In the genomic region with DNA sequence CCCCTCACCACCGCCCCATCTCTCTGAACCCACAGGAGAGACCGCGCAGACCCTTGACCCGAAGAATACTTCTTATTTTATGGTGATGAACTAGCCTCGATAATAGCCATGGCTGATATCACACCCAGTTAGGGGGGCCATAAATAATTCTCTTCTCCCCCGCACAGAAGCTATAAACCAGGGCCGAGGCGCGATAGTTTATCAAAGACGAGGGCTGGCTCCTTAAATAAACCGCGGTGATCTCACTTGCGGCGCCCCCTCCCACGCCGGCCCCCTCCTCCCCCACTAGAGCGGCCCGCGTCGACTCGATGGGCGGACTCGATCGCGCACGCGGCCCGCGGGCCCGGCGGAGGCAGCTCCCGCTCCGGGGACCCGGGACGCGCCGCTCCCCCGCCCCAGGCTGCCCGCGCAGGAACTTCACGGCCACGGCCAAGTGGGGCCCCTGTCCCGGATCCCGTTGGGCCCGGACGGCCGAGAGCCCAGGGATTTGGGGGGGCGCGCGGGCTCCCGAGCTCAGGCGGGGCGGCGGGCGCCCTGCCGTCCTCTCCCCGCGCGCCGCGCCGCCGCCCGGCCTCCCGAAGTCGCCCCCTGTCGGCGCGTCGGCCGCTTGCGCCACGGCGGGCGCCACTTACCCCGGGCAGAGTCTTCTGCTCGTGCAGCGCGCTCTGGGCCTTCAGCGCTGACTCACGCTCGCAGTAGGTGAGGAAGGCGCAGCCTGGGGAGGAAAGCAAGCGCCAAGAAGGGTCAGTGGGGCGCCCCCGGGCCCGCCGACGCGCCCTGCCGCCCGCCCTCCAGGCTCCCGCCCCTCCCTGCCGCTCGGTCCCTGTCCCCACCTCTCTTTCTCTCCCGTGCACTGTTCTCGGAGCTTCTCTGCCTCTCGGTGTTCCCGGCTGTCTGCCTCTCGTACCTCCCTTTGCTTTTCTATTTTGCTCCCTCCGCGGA, we compare ENCODE assay signal across 8 cellular contexts.
DNase-seq lines count a peak whose midpoint lies in the region; ATAC-seq and TF ChIP-seq lines count a peak whose summit lies in the region.

No MANE protein-coding gene starts in this region.

- intact Hi-C loops in activated CD4-positive, alpha-beta T cell treated with anti-CD3 and anti-CD28 coated beads for 36 hours (cut with DNase I, micrococcal nuclease) = no loop called here
- intact Hi-C loops in gastrocnemius medialis (cut with DNase I; ENCODE audit: low total_unique reads) = no loop called here

- no peaks in the 10 kb centered on the region for H3K36me3 Mint-ChIP-seq in activated CD4-positive, alpha-beta T cell treated with anti-CD3 and anti-CD28 coated beads for 36 hours (ENCODE audit: low read depth)
- H3K36me3 Mint-ChIP-seq in activated naive CD4-positive, alpha-beta T cell treated with anti-CD3 and anti-CD28 coated beads, Interleukin-2, amount 10 ng/mL, durations not matched to agents 7 days and 5 days = no peaks in the 10 kb centered on the region

- H3K4me1 Mint-ChIP-seq in activated CD4-positive, alpha-beta T cell treated with anti-CD3 and anti-CD28 coated beads for 36 hours = peaks cover 4% of the 10 kb centered on the region
- H3K4me1 Mint-ChIP-seq in activated naive CD4-positive, alpha-beta T cell treated with anti-CD3 and anti-CD28 coated beads, Interleukin-2, amount 10 ng/mL, durations not matched to agents 7 days and 5 days = no peaks in the 10 kb centered on the region

- no peak overlapping the region for H3K27ac ChIP-seq in gastrocnemius medialis

- no peaks in the 10 kb centered on the region for H3K9me3 ChIP-seq in gastrocnemius medialis

- no peaks in the 10 kb centered on the region for H3K36me3 ChIP-seq in gastrocnemius medialis

- H3K4me3 Mint-ChIP-seq in activated CD4-positive, alpha-beta T cell treated with anti-CD3 and anti-CD28 coated beads for 36 hours = no peak overlapping the region
- H3K4me3 Mint-ChIP-seq in activated naive CD4-positive, alpha-beta T cell treated with anti-CD3 and anti-CD28 coated beads, Interleukin-2, amount 10 ng/mL, durations not matched to agents 7 days and 5 days = no peak overlapping the region

- peaks cover 64% of the 10 kb centered on the region for H3K27me3 Mint-ChIP-seq in activated CD4-positive, alpha-beta T cell treated with anti-CD3 and anti-CD28 coated beads for 36 hours
- peaks cover 72% of the 10 kb centered on the region for H3K27me3 Mint-ChIP-seq in activated naive CD4-positive, alpha-beta T cell treated with anti-CD3 and anti-CD28 coated beads, Interleukin-2, amount 10 ng/mL, durations not matched to agents 7 days and 5 days

- CTCF ChIA-PET in activated CD4-positive, alpha-beta T cell treated with anti-CD3 and anti-CD28 coated beads for 36 hours (lab: Charles Lee) = no interaction called here
- CTCF ChIA-PET in activated naive CD4-positive, alpha-beta T cell treated with anti-CD3 and anti-CD28 coated beads, Interleukin-2, amount 10 ng/mL, durations not matched to agents 7 days and 5 days (lab: Charles Lee) = no interaction called here

- POLR2A ChIA-PET in activated CD4-positive, alpha-beta T cell treated with anti-CD3 and anti-CD28 coated beads for 36 hours (lab: Charles Lee) = no interaction called here

- DNase-seq in activated CD4-positive, alpha-beta T cell treated with anti-CD3 and anti-CD28 coated beads for 36 hours = peak; percentile 61
- DNase-seq in activated CD4-positive, alpha-beta T cell treated with anti-CD3 and anti-CD28 coated beads for 4 hours = no peak
- DNase-seq in NCI-H345 (lab: John Stamatoyannopoulos, UW) (peak; percentile 62), germinal center (ENCODE audit: low spot score) (peak; percentile 24), gastrocnemius medialis (no peak), NCI-H187 (lab: John Stamatoyannopoulos, UW) (no peak), NOMO-1 (lab: John Stamatoyannopoulos, UW; ENCODE audit: unreplicated experiment in 2 of 2) (no peak)
- DNase-seq in activated naive CD4-positive, alpha-beta T cell treated with anti-CD3 and anti-CD28 coated beads, Interleukin-2, amount 10 ng/mL, durations not matched to agents 7 days and 5 days = no peak

- peak in 2 of 5 experiments; percentile 16 to 46 for TF ChIP-seq CTCF in gastrocnemius medialis (IDR thresholded peaks at IDR 0.05 in 4 of 5, conservative IDR thresholded peaks at IDR 0.05 in 1 of 5)

- peak overlapping the region; percentile 2 to 47 (median 28) for H3K4me3 ChIP-seq in gastrocnemius medialis

- no peaks in the 10 kb centered on the region for H3K9me3 Mint-ChIP-seq in activated CD4-positive, alpha-beta T cell treated with anti-CD3 and anti-CD28 coated beads for 36 hours (ENCODE audit: low read depth)
- H3K9me3 Mint-ChIP-seq in activated naive CD4-positive, alpha-beta T cell treated with anti-CD3 and anti-CD28 coated beads, Interleukin-2, amount 10 ng/mL, durations not matched to agents 7 days and 5 days = no peaks in the 10 kb centered on the region

- peak; percentile 79 for ATAC-seq in activated CD4-positive, alpha-beta T cell treated with anti-CD3 and anti-CD28 coated beads for 36 hours
- peak; percentile 56 to 63 for ATAC-seq in gastrocnemius medialis

- peaks cover 0 to 3% of the 10 kb centered on the region in 2 donors for H3K4me1 ChIP-seq in gastrocnemius medialis

- in situ Hi-C loops in gastrocnemius medialis (cut with MboI; ENCODE audit: low sequenced_read_pairs in 4 of 4) = no loop called here

- H3K27ac Mint-ChIP-seq in activated CD4-positive, alpha-beta T cell treated with anti-CD3 and anti-CD28 coated beads for 36 hours = no peak overlapping the region
- H3K27ac Mint-ChIP-seq in activated naive CD4-positive, alpha-beta T cell treated with anti-CD3 and anti-CD28 coated beads, Interleukin-2, amount 10 ng/mL, durations not matched to agents 7 days and 5 days = no peak overlapping the region

- peaks cover 46 to 65% (median 60%) of the 10 kb centered on the region in 3 donors for H3K27me3 ChIP-seq in gastrocnemius medialis

- TF ChIP-seq POLR2A in gastrocnemius medialis (IDR thresholded peaks at IDR 0.05) = no peak

Comparison
In these comparisons a context has a peak if more than half of its experiments do, and no peak if none do; other contexts are left out.
1. DNase-seq: peak in activated CD4-positive, alpha-beta T cell treated with anti-CD3 and anti-CD28 coated beads for 36 hours (single experiment), NCI-H345 (single experiment) and germinal center (single experiment); none in activated CD4-positive, alpha-beta T cell treated with anti-CD3 and anti-CD28 coated beads for 4 hours (0 of 2), gastrocnemius medialis (0 of 2), NCI-H187 (0 of 2), NOMO-1 (0 of 2) and activated naive CD4-positive, alpha-beta T cell treated with anti-CD3 and anti-CD28 coated beads, Interleukin-2, amount 10 ng/mL, durations not matched to agents 7 days and 5 days (single experiment).